6 cellular contexts compared by ENCODE assay signal in genomic region chr12:114912811-114913210, GRCh38.
"Had no signal": no experiment of that assay in that cellular context is flagged by ENCODE, and none has a peak within 500 bp of the region (broad histone marks: within the 10 kb centered on the region; RNA-seq: fewer than 3 reads in every experiment).

No MANE protein-coding gene starts in this region.

- H3K27ac ChIP-seq: HL-60, KMS-11 had no signal

- DNase-seq: IMR-90, KBM-7, KG1 had no signal

- H3K4me3 ChIP-seq: K562 had no signal
